In the genomic region with DNA sequence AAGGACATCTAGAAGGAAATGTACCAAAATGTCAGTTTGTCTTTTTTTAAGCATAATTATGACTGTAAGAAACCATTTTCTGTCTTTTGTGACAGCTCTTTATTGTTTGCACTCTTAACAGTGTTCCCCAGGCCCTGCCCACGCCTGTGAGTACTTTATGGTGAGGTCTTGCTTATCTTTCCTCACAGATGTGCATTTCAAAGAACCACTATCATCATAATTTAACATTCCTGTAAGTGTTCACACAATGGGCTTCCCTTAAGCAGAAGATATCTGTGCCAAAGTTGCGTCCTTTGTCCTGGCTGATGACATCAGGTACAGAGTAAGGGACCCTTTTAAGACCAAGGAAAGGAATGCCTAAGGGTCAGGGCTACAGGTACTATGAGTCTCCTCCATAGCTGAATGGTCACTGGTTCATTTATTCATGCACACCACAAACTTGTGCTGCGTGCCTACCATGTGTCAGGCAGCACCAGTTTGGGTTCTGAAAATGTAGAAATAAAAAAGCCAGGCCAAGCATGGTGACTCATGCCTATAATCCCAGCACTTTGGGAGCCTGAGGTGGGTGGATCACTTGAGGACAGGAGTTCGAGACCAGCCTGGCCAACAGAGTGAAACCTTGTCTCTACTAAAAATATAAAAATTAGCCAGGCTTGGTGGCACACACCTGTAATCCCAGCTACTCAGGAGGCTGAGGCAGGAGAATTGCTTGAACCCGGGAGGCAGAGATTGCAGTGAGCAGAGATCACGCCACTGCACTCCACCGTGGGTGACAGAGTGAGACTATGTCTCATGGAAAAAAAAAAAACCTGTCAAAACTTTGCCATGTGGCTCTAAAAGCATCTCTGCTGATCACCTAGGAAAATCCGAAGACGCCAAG, we compare ENCODE assay signal across 1 cellular context.
TF ChIP-seq lines count a peak whose summit lies in the region.

No MANE protein-coding gene starts in this region.

TF ChIP-seq in K562, 482 proteins besides CTCF, POLR2A, EP300 and RAD21 (continued from another document and continues in another):
- TF ChIP-seq NR2C2 (CRISPR knock-in tag; IDR thresholded peaks at IDR 0.05) = no peak
- TF ChIP-seq NR2C2 (tag; IDR thresholded peaks at IDR 0.05) = no peak; the same call in 1 of the 2 replicates
- TF ChIP-seq ZEB2 (IDR thresholded peaks at IDR 0.05) = peak; percentile 99
- TF ChIP-seq PHB (CRISPR knock-in tag; IDR thresholded peaks at IDR 0.05) = no peak
- TF ChIP-seq, protein P1, sequence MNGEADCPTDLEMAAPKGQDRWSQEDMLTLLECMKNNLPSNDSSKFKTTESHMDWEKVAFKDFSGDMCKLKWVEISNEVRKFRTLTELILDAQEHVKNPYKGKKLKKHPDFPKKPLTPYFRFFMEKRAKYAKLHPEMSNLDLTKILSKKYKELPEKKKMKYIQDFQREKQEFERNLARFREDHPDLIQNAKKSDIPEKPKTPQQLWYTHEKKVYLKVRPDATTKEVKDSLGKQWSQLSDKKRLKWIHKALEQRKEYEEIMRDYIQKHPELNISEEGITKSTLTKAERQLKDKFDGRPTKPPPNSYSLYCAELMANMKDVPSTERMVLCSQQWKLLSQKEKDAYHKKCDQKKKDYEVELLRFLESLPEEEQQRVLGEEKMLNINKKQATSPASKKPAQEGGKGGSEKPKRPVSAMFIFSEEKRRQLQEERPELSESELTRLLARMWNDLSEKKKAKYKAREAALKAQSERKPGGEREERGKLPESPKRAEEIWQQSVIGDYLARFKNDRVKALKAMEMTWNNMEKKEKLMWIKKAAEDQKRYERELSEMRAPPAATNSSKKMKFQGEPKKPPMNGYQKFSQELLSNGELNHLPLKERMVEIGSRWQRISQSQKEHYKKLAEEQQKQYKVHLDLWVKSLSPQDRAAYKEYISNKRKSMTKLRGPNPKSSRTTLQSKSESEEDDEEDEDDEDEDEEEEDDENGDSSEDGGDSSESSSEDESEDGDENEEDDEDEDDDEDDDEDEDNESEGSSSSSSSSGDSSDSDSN (IDR thresholded peaks at IDR 0.05; ENCODE audit: borderline replicate concordance in 1 of 2, low read depth in 2 of 2, low read length in 2 of 2) = peak in 1 of 2 experiments; percentile 37; a peak in 1 of 4 replicates
- TF ChIP-seq ILK (tag; IDR thresholded peaks at IDR 0.05; ENCODE audit: borderline replicate concordance, low read depth) = no peak
- TF ChIP-seq HNRNPK (IDR thresholded peaks at IDR 0.05; ENCODE audit: low read depth, low read length, poor library complexity, severe bottlenecking) = no peak
- TF ChIP-seq ZFPM2 (CRISPR knock-in tag; IDR thresholded peaks at IDR 0.05) = no peak
- TF ChIP-seq, protein P2, sequence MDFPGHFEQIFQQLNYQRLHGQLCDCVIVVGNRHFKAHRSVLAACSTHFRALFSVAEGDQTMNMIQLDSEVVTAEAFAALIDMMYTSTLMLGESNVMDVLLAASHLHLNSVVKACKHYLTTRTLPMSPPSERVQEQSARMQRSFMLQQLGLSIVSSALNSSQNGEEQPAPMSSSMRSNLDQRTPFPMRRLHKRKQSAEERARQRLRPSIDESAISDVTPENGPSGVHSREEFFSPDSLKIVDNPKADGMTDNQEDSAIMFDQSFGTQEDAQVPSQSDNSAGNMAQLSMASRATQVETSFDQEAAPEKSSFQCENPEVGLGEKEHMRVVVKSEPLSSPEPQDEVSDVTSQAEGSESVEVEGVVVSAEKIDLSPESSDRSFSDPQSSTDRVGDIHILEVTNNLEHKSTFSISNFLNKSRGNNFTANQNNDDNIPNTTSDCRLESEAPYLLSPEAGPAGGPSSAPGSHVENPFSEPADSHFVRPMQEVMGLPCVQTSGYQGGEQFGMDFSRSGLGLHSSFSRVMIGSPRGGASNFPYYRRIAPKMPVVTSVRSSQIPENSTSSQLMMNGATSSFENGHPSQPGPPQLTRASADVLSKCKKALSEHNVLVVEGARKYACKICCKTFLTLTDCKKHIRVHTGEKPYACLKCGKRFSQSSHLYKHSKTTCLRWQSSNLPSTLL (IDR thresholded peaks at IDR 0.05) = no peak
- TF ChIP-seq, protein P3, sequence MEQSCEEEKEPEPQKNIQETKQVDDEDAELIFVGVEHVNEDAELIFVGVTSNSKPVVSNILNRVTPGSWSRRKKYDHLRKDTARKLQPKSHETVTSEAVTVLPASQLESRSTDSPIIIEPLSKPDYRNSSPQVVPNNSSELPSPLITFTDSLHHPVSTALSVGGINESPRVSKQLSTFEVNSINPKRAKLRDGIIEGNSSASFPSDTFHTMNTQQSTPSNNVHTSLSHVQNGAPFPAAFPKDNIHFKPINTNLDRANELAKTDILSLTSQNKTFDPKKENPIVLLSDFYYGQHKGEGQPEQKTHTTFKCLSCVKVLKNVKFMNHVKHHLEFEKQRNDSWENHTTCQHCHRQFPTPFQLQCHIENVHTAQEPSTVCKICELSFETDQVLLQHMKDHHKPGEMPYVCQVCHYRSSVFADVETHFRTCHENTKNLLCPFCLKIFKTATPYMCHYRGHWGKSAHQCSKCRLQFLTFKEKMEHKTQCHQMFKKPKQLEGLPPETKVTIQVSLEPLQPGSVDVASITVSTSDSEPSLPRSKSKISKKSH (CRISPR knock-in tag; IDR thresholded peaks at IDR 0.05) = no peak
- no peak for TF ChIP-seq ZNF507 (tag; conservative IDR thresholded peaks at IDR 0.05)
- no peak for TF ChIP-seq HOXB6 (CRISPR knock-in tag; IDR thresholded peaks at IDR 0.05; ENCODE audit: borderline replicate concordance)
- no peak for TF ChIP-seq NFYB (IDR thresholded peaks at IDR 0.05; ENCODE audit: extremely low read depth, insufficient read length)
- peak; percentile 41 for TF ChIP-seq TAF1 (IDR thresholded peaks at IDR 0.05; ENCODE audit: control insufficient read depth, extremely low read depth, insufficient read depth, low read length, severe bottlenecking)
- peak; percentile 42 for TF ChIP-seq MAFK (IDR thresholded peaks at IDR 0.05; ENCODE audit: low read length)
- no peak for TF ChIP-seq ZNF77 (CRISPR knock-in tag; IDR thresholded peaks at IDR 0.05)
- TF ChIP-seq, protein P4, sequence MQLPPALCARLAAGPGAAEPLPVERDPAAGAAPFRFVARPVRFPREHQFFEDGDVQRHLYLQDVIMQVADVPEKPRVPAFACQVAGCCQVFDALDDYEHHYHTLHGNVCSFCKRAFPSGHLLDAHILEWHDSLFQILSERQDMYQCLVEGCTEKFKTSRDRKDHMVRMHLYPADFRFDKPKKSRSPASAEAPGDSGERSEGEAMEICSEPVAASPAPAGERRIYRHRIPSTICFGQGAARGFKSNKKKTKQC (CRISPR knock-in tag; IDR thresholded peaks at IDR 0.05) = no peak
- peak; percentile 29; the same call in 1 of the 2 replicates for TF ChIP-seq PHF21A (IDR thresholded peaks at IDR 0.05; ENCODE audit: borderline replicate concordance, low read depth)
- no peak for TF ChIP-seq ZNF184 (CRISPR knock-in tag; IDR thresholded peaks at IDR 0.05)
- TF ChIP-seq ZNF354B (CRISPR knock-in tag; IDR thresholded peaks at IDR 0.05) = peak; percentile 4; the same call in 1 of the 2 replicates
- no peak for TF ChIP-seq PTBP1 (IDR thresholded peaks at IDR 0.05; ENCODE audit: low read depth, low read length)
- TF ChIP-seq, protein P5, sequence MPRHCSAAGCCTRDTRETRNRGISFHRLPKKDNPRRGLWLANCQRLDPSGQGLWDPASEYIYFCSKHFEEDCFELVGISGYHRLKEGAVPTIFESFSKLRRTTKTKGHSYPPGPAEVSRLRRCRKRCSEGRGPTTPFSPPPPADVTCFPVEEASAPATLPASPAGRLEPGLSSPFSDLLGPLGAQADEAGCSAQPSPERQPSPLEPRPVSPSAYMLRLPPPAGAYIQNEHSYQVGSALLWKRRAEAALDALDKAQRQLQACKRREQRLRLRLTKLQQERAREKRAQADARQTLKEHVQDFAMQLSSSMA (CRISPR knock-in tag; IDR thresholded peaks at IDR 0.05) = no peak
- no peak for TF ChIP-seq ERF (CRISPR knock-in tag; IDR thresholded peaks at IDR 0.05)
- TF ChIP-seq CEBPG (CRISPR knock-in tag; IDR thresholded peaks at IDR 0.05) = peak; percentile 74; the same call in 1 of the 2 replicates
- peak; percentile 57 to 87; a peak in 3 of 4 replicates for TF ChIP-seq CEBPG (tag; conservative IDR thresholded peaks at IDR 0.05 in 1 of 2, IDR thresholded peaks at IDR 0.05 in 1 of 2)
- TF ChIP-seq SMARCA4 (IDR thresholded peaks at IDR 0.05) = peak; percentile 99
- TF ChIP-seq, protein P6, sequence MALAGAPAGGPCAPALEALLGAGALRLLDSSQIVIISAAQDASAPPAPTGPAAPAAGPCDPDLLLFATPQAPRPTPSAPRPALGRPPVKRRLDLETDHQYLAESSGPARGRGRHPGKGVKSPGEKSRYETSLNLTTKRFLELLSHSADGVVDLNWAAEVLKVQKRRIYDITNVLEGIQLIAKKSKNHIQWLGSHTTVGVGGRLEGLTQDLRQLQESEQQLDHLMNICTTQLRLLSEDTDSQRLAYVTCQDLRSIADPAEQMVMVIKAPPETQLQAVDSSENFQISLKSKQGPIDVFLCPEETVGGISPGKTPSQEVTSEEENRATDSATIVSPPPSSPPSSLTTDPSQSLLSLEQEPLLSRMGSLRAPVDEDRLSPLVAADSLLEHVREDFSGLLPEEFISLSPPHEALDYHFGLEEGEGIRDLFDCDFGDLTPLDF (CRISPR knock-in tag; IDR thresholded peaks at IDR 0.05) = no peak
- TF ChIP-seq ZC3H11A (IDR thresholded peaks at IDR 0.05; ENCODE audit: low read depth, low read length) = no peak
- no peak for TF ChIP-seq CAMTA2 (CRISPR knock-in tag; conservative IDR thresholded peaks at IDR 0.05)
- TF ChIP-seq, protein P7, sequence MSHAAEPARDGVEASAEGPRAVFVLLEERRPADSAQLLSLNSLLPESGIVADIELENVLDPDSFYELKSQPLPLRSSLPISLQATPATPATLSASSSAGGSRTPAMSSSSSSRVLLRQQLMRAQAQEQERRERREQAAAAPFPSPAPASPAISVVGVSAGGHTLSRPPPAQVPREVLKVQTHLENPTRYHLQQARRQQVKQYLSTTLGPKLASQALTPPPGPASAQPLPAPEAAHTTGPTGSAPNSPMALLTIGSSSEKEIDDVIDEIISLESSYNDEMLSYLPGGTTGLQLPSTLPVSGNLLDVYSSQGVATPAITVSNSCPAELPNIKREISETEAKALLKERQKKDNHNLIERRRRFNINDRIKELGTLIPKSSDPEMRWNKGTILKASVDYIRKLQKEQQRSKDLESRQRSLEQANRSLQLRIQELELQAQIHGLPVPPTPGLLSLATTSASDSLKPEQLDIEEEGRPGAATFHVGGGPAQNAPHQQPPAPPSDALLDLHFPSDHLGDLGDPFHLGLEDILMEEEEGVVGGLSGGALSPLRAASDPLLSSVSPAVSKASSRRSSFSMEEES (CRISPR knock-in tag; IDR thresholded peaks at IDR 0.05) = no peak
- TF ChIP-seq, protein P8, sequence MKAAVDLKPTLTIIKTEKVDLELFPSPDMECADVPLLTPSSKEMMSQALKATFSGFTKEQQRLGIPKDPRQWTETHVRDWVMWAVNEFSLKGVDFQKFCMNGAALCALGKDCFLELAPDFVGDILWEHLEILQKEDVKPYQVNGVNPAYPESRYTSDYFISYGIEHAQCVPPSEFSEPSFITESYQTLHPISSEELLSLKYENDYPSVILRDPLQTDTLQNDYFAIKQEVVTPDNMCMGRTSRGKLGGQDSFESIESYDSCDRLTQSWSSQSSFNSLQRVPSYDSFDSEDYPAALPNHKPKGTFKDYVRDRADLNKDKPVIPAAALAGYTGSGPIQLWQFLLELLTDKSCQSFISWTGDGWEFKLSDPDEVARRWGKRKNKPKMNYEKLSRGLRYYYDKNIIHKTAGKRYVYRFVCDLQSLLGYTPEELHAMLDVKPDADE (conservative IDR thresholded peaks at IDR 0.05; ENCODE audit: control insufficient read depth, low read depth, low read length) = no peak
- TF ChIP-seq, protein P9, sequence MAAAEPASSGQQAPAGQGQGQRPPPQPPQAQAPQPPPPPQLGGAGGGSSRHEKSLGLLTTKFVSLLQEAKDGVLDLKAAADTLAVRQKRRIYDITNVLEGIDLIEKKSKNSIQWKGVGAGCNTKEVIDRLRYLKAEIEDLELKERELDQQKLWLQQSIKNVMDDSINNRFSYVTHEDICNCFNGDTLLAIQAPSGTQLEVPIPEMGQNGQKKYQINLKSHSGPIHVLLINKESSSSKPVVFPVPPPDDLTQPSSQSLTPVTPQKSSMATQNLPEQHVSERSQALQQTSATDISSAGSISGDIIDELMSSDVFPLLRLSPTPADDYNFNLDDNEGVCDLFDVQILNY (CRISPR knock-in tag; IDR thresholded peaks at IDR 0.05) = no peak
- TF ChIP-seq ELF1 (tag; IDR thresholded peaks at IDR 0.05) = no peak
- TF ChIP-seq DMBX1 (CRISPR knock-in tag; IDR thresholded peaks at IDR 0.05; ENCODE audit: borderline replicate concordance) = peak; percentile 55; the same call in 1 of the 2 replicates
- TF ChIP-seq XRCC4 (IDR thresholded peaks at IDR 0.05; ENCODE audit: extremely low read depth, insufficient read depth, insufficient read length) = no peak
- TF ChIP-seq ZFP30 (CRISPR knock-in tag; IDR thresholded peaks at IDR 0.05; ENCODE audit: borderline replicate concordance) = no peak
- TF ChIP-seq RAD51 (IDR thresholded peaks at IDR 0.05; ENCODE audit: borderline replicate concordance, low read depth) = peak; percentile 45
- peak; percentile 99 for TF ChIP-seq ARID1B (IDR thresholded peaks at IDR 0.05)
- no peak for TF ChIP-seq ZBTB8A (IDR thresholded peaks at IDR 0.05; ENCODE audit: partially characterized antibody)
- TF ChIP-seq ZBTB1 (CRISPR knock-in tag; IDR thresholded peaks at IDR 0.05; ENCODE audit: borderline replicate concordance, low read depth) = no peak
- TF ChIP-seq, protein P10, sequence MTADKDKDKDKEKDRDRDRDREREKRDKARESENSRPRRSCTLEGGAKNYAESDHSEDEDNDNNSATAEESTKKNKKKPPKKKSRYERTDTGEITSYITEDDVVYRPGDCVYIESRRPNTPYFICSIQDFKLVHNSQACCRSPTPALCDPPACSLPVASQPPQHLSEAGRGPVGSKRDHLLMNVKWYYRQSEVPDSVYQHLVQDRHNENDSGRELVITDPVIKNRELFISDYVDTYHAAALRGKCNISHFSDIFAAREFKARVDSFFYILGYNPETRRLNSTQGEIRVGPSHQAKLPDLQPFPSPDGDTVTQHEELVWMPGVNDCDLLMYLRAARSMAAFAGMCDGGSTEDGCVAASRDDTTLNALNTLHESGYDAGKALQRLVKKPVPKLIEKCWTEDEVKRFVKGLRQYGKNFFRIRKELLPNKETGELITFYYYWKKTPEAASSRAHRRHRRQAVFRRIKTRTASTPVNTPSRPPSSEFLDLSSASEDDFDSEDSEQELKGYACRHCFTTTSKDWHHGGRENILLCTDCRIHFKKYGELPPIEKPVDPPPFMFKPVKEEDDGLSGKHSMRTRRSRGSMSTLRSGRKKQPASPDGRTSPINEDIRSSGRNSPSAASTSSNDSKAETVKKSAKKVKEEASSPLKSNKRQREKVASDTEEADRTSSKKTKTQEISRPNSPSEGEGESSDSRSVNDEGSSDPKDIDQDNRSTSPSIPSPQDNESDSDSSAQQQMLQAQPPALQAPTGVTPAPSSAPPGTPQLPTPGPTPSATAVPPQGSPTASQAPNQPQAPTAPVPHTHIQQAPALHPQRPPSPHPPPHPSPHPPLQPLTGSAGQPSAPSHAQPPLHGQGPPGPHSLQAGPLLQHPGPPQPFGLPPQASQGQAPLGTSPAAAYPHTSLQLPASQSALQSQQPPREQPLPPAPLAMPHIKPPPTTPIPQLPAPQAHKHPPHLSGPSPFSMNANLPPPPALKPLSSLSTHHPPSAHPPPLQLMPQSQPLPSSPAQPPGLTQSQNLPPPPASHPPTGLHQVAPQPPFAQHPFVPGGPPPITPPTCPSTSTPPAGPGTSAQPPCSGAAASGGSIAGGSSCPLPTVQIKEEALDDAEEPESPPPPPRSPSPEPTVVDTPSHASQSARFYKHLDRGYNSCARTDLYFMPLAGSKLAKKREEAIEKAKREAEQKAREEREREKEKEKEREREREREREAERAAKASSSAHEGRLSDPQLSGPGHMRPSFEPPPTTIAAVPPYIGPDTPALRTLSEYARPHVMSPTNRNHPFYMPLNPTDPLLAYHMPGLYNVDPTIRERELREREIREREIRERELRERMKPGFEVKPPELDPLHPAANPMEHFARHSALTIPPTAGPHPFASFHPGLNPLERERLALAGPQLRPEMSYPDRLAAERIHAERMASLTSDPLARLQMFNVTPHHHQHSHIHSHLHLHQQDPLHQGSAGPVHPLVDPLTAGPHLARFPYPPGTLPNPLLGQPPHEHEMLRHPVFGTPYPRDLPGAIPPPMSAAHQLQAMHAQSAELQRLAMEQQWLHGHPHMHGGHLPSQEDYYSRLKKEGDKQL (CRISPR knock-in tag; IDR thresholded peaks at IDR 0.05; ENCODE audit: borderline replicate concordance) = no peak
